16 cellular contexts compared by ENCODE assay signal in the genomic region with DNA sequence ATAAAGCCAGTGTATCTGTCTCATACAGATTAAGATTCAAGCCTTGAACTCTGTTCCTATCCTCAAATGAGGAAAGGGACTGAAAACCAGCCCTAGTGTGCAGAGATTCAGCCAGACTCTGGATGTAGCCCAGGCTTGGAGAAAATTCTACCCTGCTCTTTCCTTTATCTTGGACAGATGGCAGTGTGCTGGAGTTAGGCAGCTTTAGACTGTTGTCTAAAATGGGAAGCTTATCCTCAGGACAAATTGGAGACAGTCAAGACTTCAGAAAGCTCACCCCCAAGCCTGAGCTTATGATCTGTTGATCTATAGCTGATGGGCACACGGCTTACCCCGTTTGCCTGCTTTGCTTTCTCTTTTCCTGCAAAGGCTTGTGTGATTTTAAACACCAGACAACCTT.
DNase-seq lines count a peak whose midpoint lies in the region; ATAC-seq, FAIRE-seq and TF ChIP-seq lines count a peak whose summit lies in the region.
"Had no signal": no experiment of that assay in that cellular context is flagged by ENCODE, and none has a peak within 500 bp of the region (broad histone marks: within the 10 kb centered on the region; RNA-seq: fewer than 3 reads in every experiment).

No MANE protein-coding gene starts in this region.

- no peaks in the 10 kb centered on the region for H3K36me3 ChIP-seq in neuronal stem cell (replicated peaks in 1 of 2; ENCODE audit: control insufficient read depth in 2 of 2, insufficient read depth in 2 of 2, low read length in 2 of 2)

- no peak overlapping the region for H2BK12ac ChIP-seq in neuronal stem cell (ENCODE audit: low read length)

- H3K27ac ChIP-seq in neuronal stem cell (replicated peaks; ENCODE audit: low read length): no peak overlapping the region
- H3K27ac ChIP-seq: SK-N-MC had no signal

- no peak overlapping the region for H3K9ac ChIP-seq in neuronal stem cell (ENCODE audit: low read depth, low read length, poor library complexity)

- no peak overlapping the region for H2BK5ac ChIP-seq in neuronal stem cell (ENCODE audit: low read length)

- no peak overlapping the region for H2BK120ac ChIP-seq in neuronal stem cell (ENCODE audit: low read depth, low read length)

- no peak overlapping the region for H3K23ac ChIP-seq in neuronal stem cell (ENCODE audit: low read depth, low read length, poor library complexity)

- H3K14ac ChIP-seq in neuronal stem cell (ENCODE audit: low read length): no peak overlapping the region

- H3K79me1 ChIP-seq in neuronal stem cell (ENCODE audit: low read depth, low read length): no peaks in the 10 kb centered on the region

- H3K9me3 ChIP-seq in neuronal stem cell (replicated peaks in 1 of 2; ENCODE audit: control insufficient read depth in 2 of 2, insufficient read depth in 1 of 2, low read depth in 1 of 2, low read length in 2 of 2): no peaks in the 10 kb centered on the region

- H3K18ac ChIP-seq in neuronal stem cell (ENCODE audit: low read length): no peak overlapping the region

- H3K4me3 ChIP-seq in neuronal stem cell (ENCODE audit: low read length in 2 of 2): no peak overlapping the region
- H3K4me3 ChIP-seq: SK-N-MC had no signal

- no peak overlapping the region for H2BK15ac ChIP-seq in neuronal stem cell (ENCODE audit: low read length)

- TF ChIP-seq CTCF in D721Med (IDR thresholded peaks at IDR 0.05; ENCODE audit: insufficient read depth, missing control alignments): peak; percentile 33

- DNase-seq in D721Med (ENCODE audit: insufficient read length, low spot score) (no peak), NCI-H82 (lab: John Stamatoyannopoulos, UW) (peak; percentile 99), astrocyte of the hippocampus (ENCODE audit: low read depth, low spot score) (peak; percentile 10), neuronal stem cell (ENCODE audit: low spot score) (no peak), hypothalamus (lab: John Stamatoyannopoulos, UW) (no peak), NCI-H1092 treated with DMSO at 0.1 percent for 48 hours (lab: John Stamatoyannopoulos, UW) (no peak)
- DNase-seq: Calu3; CD4-positive, alpha-beta T cell; H7; KG1; MM.1S; NCI-H1417; NCI-H1930; NCI-H510A treated with DMSO at 0.1 percent for 48 hours had no signal

- no peak overlapping the region for H3K4me2 ChIP-seq in neuronal stem cell (ENCODE audit: insufficient read depth, low read length, poor library complexity, severe bottlenecking)

- H3K4ac ChIP-seq in neuronal stem cell (ENCODE audit: low read length): no peak overlapping the region

- no CpG with 5 or more reads among the region's 2 CpGs for WGBS in neuronal stem cell (ENCODE audit: extremely low coverage in 2 of 2, insufficient read length in 2 of 2, insufficient replicate concordance in 1 of 2), 2 donors

- no peak for ATAC-seq in GM19467 (IDR thresholded peaks at IDR 0.05; ENCODE audit: unreplicated experiment)

- H2AFZ ChIP-seq in neuronal stem cell (ENCODE audit: low read length): no peak overlapping the region

- no peak overlapping the region for H2AK5ac ChIP-seq in neuronal stem cell (ENCODE audit: low read depth, low read length)

- peak; percentile 85 for FAIRE-seq in D721Med (lab: Jason Lieb, UNC)

- H3K4me1 ChIP-seq in neuronal stem cell (ENCODE audit: control insufficient read depth in 2 of 2, insufficient read depth in 1 of 2, low read depth in 1 of 2, low read length in 2 of 2): no peaks in the 10 kb centered on the region

- peaks cover 0 to 2% (median 0%) of the 10 kb centered on the region in 3 experiments for H3K27me3 ChIP-seq in neuronal stem cell (ENCODE audit: control insufficient read depth in 3 of 3, insufficient read depth in 3 of 3, low read depth in 1 of 3, low read length in 3 of 3)

- H4K8ac ChIP-seq in neuronal stem cell (ENCODE audit: low read depth, low read length): peak overlapping the region; percentile 24

- no peak overlapping the region for H4K91ac ChIP-seq in neuronal stem cell (ENCODE audit: low read depth, low read length, poor library complexity)

Comparison
In these comparisons a context has a peak if more than half of its experiments do, and no peak if none do; other contexts are left out.
1. DNase-seq: peak in NCI-H82 (single experiment) and astrocyte of the hippocampus (single experiment); none in D721Med (single experiment), neuronal stem cell (single experiment), hypothalamus (0 of 51) and NCI-H1092 treated with DMSO at 0.1 percent for 48 hours (single experiment).